23 cellular contexts compared by ENCODE assay signal in the genomic region with DNA sequence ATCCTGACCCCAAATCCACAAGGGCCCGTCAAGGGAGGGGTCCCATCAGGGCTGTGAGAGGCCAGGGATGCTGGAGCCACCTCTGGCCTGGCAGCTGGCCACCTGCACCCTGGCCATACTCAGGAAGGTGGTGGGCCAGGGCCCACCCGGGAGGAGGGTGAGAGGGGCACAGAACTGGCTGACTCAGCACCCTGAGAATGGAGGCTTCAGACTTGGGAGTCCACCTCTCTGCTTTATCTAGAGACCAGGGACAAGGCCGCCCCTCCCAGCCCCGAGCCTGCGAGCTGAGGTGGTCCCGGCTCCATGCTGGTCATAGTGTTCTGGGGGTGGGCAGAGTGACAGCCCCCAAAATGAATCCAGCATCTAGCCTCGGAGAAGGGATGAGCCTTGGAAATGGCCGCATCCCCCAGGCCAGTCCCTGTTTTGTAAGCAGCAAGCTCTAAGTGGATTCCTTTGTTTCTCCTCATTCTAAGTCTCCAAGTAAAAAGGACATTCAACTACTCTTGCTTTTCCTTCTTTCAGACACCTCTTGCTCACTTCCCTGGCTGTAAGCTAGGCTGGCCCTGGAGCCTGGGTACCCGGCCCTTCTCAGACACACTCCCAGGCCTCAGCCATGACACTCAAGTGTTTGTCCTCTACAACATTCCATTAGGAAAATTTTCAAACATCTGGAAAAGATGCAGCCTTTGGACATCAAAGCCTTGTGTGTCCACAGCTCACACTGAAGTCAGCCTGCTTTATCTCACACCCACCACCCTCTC. TPM values are rescaled to one million over a fixed set of nuclear protein-coding genes. Genes with fewer than 3 reads are reported as not detected.
DNase-seq lines count a peak whose midpoint lies in the region; ATAC-seq and TF ChIP-seq lines count a peak whose summit lies in the region.
"Had no signal": no experiment of that assay in that cellular context is flagged by ENCODE, and none has a peak within 500 bp of the region (broad histone marks: within the 10 kb centered on the region; RNA-seq: fewer than 3 reads in every experiment).

No MANE protein-coding gene starts in this region.

- intact Hi-C loops in right lobe of liver (cut with DNase I) = no loop called here

- H3K4me3 ChIP-seq in right lobe of liver = no peak overlapping the region
- H3K4me3 ChIP-seq: SJCRH30, stomach had no signal

- 79% methylated on average over 2 of the region's 9 CpGs for WGBS in right lobe of liver (ENCODE audit: insufficient coverage, low coverage, low lambda C conversion rate, missing lambda C conversion rate)

- no peaks in the 10 kb centered on the region for H3K9me3 Mint-ChIP-seq in stimulated activated effector memory CD8-positive, alpha-beta T cell treated with anti-CD3 and anti-CD28 coated beads, Interleukin-12 subunit alpha, Interleukin-12 subunit beta, amount 100 ng/mL, for 72 hours
- H3K9me3 Mint-ChIP-seq: activated T-helper 2 cell treated with anti-CD3 and anti-CD28 coated beads, Interferon-gamma antibody, Interleukin-2, Interleukin-4, amounts not matched to agents 10 μg/mL and 5 μg/mL and 100 μg/mL, durations not matched to agents 14 hours and 24 hours and 36 hours; naive thymus-derived CD8-positive, alpha-beta T cell; T-cell had no signal

- no peaks in the 10 kb centered on the region for H3K4me1 ChIP-seq in right lobe of liver
- H3K4me1 ChIP-seq: parathyroid adenoma, stomach had no signal

- peak overlapping the region; percentile 17 for H3K27ac Mint-ChIP-seq in stimulated activated effector memory CD8-positive, alpha-beta T cell treated with anti-CD3 and anti-CD28 coated beads, Interleukin-12 subunit alpha, Interleukin-12 subunit beta, amount 100 ng/mL, for 72 hours
- H3K27ac Mint-ChIP-seq: activated T-helper 2 cell treated with anti-CD3 and anti-CD28 coated beads, Interferon-gamma antibody, Interleukin-2, Interleukin-4, amounts not matched to agents 10 μg/mL and 5 μg/mL and 100 μg/mL, durations not matched to agents 14 hours and 24 hours and 36 hours; HFFc6; naive thymus-derived CD8-positive, alpha-beta T cell; T-cell had no signal

- H3K27ac ChIP-seq in right lobe of liver = no peak overlapping the region
- H3K27ac ChIP-seq: KMS-11, parathyroid adenoma, SJCRH30, stomach had no signal

- no peaks in the 10 kb centered on the region for H3K4me1 Mint-ChIP-seq in stimulated activated effector memory CD8-positive, alpha-beta T cell treated with anti-CD3 and anti-CD28 coated beads, Interleukin-12 subunit alpha, Interleukin-12 subunit beta, amount 100 ng/mL, for 72 hours
- H3K4me1 Mint-ChIP-seq: naive thymus-derived CD8-positive, alpha-beta T cell; T-cell had no signal

- no peak for TF ChIP-seq CTCF in right lobe of liver (IDR thresholded peaks at IDR 0.05)

- H3K4me3 Mint-ChIP-seq in stimulated activated effector memory CD8-positive, alpha-beta T cell treated with anti-CD3 and anti-CD28 coated beads, Interleukin-12 subunit alpha, Interleukin-12 subunit beta, amount 100 ng/mL, for 72 hours = no peak overlapping the region
- H3K4me3 Mint-ChIP-seq: HFFc6; naive thymus-derived CD8-positive, alpha-beta T cell; T-cell had no signal

- H3K36me3 Mint-ChIP-seq in stimulated activated effector memory CD8-positive, alpha-beta T cell treated with anti-CD3 and anti-CD28 coated beads, Interleukin-12 subunit alpha, Interleukin-12 subunit beta, amount 100 ng/mL, for 72 hours = no peaks in the 10 kb centered on the region
- H3K36me3 Mint-ChIP-seq: naive thymus-derived CD8-positive, alpha-beta T cell; T-cell had no signal

- no peaks in the 10 kb centered on the region for H3K27me3 ChIP-seq in right lobe of liver
- H3K27me3 ChIP-seq: SJCRH30 had no signal

- no peak for TF ChIP-seq POLR2A in right lobe of liver (IDR thresholded peaks at IDR 0.05)

- no peaks in the 10 kb centered on the region for H3K9me3 ChIP-seq in right lobe of liver
- H3K9me3 ChIP-seq: BE2C, SJCRH30, stomach had no signal

- peak; percentile 8 for DNase-seq in activated T-cell treated with anti-CD3 and anti-CD28 coated beads, Interleukin-2, amount 50 U/mL, for 1 hour
- no peak for DNase-seq in activated T-cell treated with anti-CD3 and anti-CD28 coated beads for 4 hours
- DNase-seq in HuH-7 (ENCODE audit: low spot score) = peak; percentile 11
- DNase-seq in right lobe of liver = peak in 2 of 3 donors; percentile 28 to 41
- no peak for DNase-seq in stimulated activated effector memory CD8-positive, alpha-beta T cell treated with anti-CD3 and anti-CD28 coated beads, Interleukin-12 subunit alpha, Interleukin-12 subunit beta, amount 100 ng/mL, for 72 hours (ENCODE audit: low spot score in 2 of 2)
- DNase-seq in KG1 (lab: John Stamatoyannopoulos, UW) = no peak
- DNase-seq: BE2C; effector CD8-positive, alpha-beta T cell; HFFc6; NCI-H1694; NCI-H2171 treated with DMSO at 0.1 percent for 48 hours; SJCRH30; stomach; trophoblast cell had no signal

- ATAC-seq in right lobe of liver = no peak
- ATAC-seq in stimulated activated effector memory CD8-positive, alpha-beta T cell treated with anti-CD3 and anti-CD28 coated beads, Interleukin-12 subunit alpha, Interleukin-12 subunit beta, amount 100 ng/mL, for 72 hours = no peak
- ATAC-seq in HG03521 (IDR thresholded peaks at IDR 0.05; ENCODE audit: unreplicated experiment) = no peak
- ATAC-seq in GM18861 (IDR thresholded peaks at IDR 0.05; ENCODE audit: unreplicated experiment) = no peak
- ATAC-seq: naive thymus-derived CD8-positive, alpha-beta T cell; T-cell had no signal

- H3K36me3 ChIP-seq in right lobe of liver = no peaks in the 10 kb centered on the region
- H3K36me3 ChIP-seq: BE2C, SJCRH30, stomach had no signal

RNA-seq across cellular contexts. Expression of a gene that starts 12.3 kb away (rescaled TPM):
- not detected for total RNA-seq in right lobe of liver
- total RNA-seq: activated T-helper 2 cell treated with anti-CD3 and anti-CD28 coated beads, Interferon-gamma antibody, Interleukin-2, Interleukin-4, amounts not matched to agents 10 μg/mL and 5 μg/mL and 100 μg/mL, durations not matched to agents 14 hours and 24 hours and 36 hours; epithelial cell of proximal tubule; G401; HFFc6; naive thymus-derived CD8-positive, alpha-beta T cell; SJCRH30; stomach had no signal

Comparison
In these comparisons a context has a peak if more than half of its experiments do, and no peak if none do; other contexts are left out.
1. DNase-seq: peak in activated T-cell treated with anti-CD3 and anti-CD28 coated beads, Interleukin-2, amount 50 U/mL, for 1 hour (single experiment), HuH-7 (single experiment) and right lobe of liver (2 of 3); none in activated T-cell treated with anti-CD3 and anti-CD28 coated beads for 4 hours (single experiment), stimulated activated effector memory CD8-positive, alpha-beta T cell treated with anti-CD3 and anti-CD28 coated beads, Interleukin-12 subunit alpha, Interleukin-12 subunit beta, amount 100 ng/mL, for 72 hours (0 of 2) and KG1 (single experiment).